In genomic region chr4:25297528-25298242, GRCh38 we compare ENCODE assay signal across 26 cellular contexts.
"Had no signal": no experiment of that assay in that cellular context is flagged by ENCODE, and none has a peak within 500 bp of the region (broad histone marks: within the 10 kb centered on the region; RNA-seq: fewer than 3 reads in every experiment).

No MANE protein-coding gene starts in this region.

- FAIRE-seq: colon, frontal cortex, pancreas, urothelium cell line had no signal

- H3K4me1 ChIP-seq: left ventricle myocardium inferior, lower lobe of right lung, testis, tibial artery had no signal

- H3K27ac ChIP-seq: dorsolateral prefrontal cortex, left ventricle myocardium inferior, lower lobe of right lung, pancreas, stomach, testis, tibial artery had no signal

- H3K36me3 ChIP-seq: left ventricle myocardium inferior, lower lobe of right lung, pancreas, stomach, tibial artery had no signal

- H3K27me3 ChIP-seq: pancreas, testis had no signal

- H3K4me2 ChIP-seq: smooth muscle cell had no signal

- H3K4me3 ChIP-seq: dorsolateral prefrontal cortex, left ventricle myocardium inferior, lower lobe of right lung, pancreas, smooth muscle cell, stomach, testis, tibial artery had no signal

- DNase-seq: dorsolateral prefrontal cortex; effector CD4-positive, alpha-beta T cell; hypothalamus; immature natural killer cell; islet precursor cell; kidney glomerular epithelial cell; left colon; left ventricle myocardium inferior; lower lobe of right lung; naive thymus-derived CD8-positive, alpha-beta T cell; nephron progenitor cell; occipital lobe; pancreas; stimulated activated CD4-positive, alpha-beta T cell treated with anti-CD3 and anti-CD28 coated beads, Interleukin-12 subunit alpha, Interleukin-12 subunit beta, amount 100 ng/mL, for 4 hours; stimulated activated CD4-positive, alpha-beta T cell treated with anti-CD3 and anti-CD28 coated beads, Interleukin-1b, Interleukin-23, amount 100 ng/mL, for 48 hours; stimulated activated CD4-positive, alpha-beta T cell treated with anti-CD3 and anti-CD28 coated beads, Interleukin-4, amount 100 ng/mL, for 1 hour; stimulated activated naive CD4-positive, alpha-beta T cell treated with Interleukin-2 at 50 U/mL for 16 hours; stomach; testis; tibial artery had no signal

- ATAC-seq: left colon; lower lobe of right lung; naive thymus-derived CD8-positive, alpha-beta T cell; pancreas; sciatic nerve; stimulated activated effector memory CD8-positive, alpha-beta T cell treated with anti-CD3 and anti-CD28 coated beads, Interleukin-12 subunit alpha, Interleukin-12 subunit beta, amount 100 ng/mL, for 72 hours had no signal

- H3K9me3 ChIP-seq: left ventricle myocardium inferior, lower lobe of right lung, pancreas, stomach, testis, tibial artery had no signal
